10 cellular contexts compared by ENCODE assay signal in the genomic region with DNA sequence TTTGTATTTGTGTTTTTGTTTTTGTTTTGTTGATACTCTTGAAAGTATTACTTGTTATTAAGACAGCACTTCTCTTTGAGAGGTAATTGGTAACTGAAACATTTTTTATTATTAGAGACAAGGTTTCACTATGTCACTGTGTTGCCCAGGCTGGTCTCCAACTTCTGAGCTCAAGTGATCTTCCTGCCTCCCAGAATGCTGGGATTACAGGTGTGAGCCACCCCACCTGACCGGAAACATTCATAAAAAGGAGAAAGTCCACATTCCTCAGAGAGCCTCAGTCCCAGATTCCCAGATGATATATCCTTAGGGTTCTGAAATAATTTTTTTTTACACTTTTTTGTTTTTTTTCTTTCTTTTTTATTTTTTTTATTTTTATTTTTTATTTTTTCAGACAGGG. TPM values are rescaled to one million over a fixed set of nuclear protein-coding genes. Genes with fewer than 3 reads are reported as not detected.
A peak's percentile ranks its signal among the peaks of the same experiment; 100 is the strongest.
DNase-seq lines count a peak whose midpoint lies in the region; ATAC-seq, FAIRE-seq and TF ChIP-seq lines count a peak whose summit lies in the region.
"Had no signal": no experiment of that assay in that cellular context is flagged by ENCODE, and none has a peak within 500 bp of the region (broad histone marks: within the 10 kb centered on the region; RNA-seq: fewer than 3 reads in every experiment).

No MANE protein-coding gene starts in this region.

- TF ChIP-seq CTCF in DOHH2 (IDR thresholded peaks at IDR 0.05; ENCODE audit: low read depth, low read length, poor library complexity, severe bottlenecking) (no peak), OCI-LY1 (IDR thresholded peaks at IDR 0.05; ENCODE audit: low read length) (no peak), sigmoid colon (IDR thresholded peaks at IDR 0.05) (no peak), pancreas (IDR thresholded peaks at IDR 0.05) (no peak)

- H3K9me2 ChIP-seq in DOHH2 (replicated peaks; ENCODE audit: control insufficient read depth, low read length): no peaks in the 10 kb centered on the region
- no peaks in the 10 kb centered on the region for H3K9me2 ChIP-seq in OCI-LY1 (ENCODE audit: low read depth, low read length)

- peak overlapping the region; percentile 12 for H3K4me2 ChIP-seq in DOHH2 (ENCODE audit: low read length)
- H3K4me2 ChIP-seq in OCI-LY1 (ENCODE audit: low read length): peak overlapping the region; percentile 54

- TF ChIP-seq POLR2A in sigmoid colon (IDR thresholded peaks at IDR 0.05): no peak

- H3K79me2 ChIP-seq in DOHH2 (ENCODE audit: control insufficient read depth, low read length) (peaks cover 73% of the 10 kb centered on the region), OCI-LY1 (ENCODE audit: insufficient read depth, low read length) (peaks cover 48% of the 10 kb centered on the region)

- peak overlapping the region; percentile 61 for H3K4me3 Mint-ChIP-seq in memory B cell

- no peak overlapping the region for H3K27ac Mint-ChIP-seq in memory B cell

- H2AFZ ChIP-seq in OCI-LY1 (ENCODE audit: low read length): no peak overlapping the region

- H3K9me3 ChIP-seq in DOHH2 (ENCODE audit: control insufficient read depth, insufficient read depth, low read length) (no peaks in the 10 kb centered on the region), OCI-LY1 (ENCODE audit: low read length) (no peaks in the 10 kb centered on the region), sigmoid colon (no peaks in the 10 kb centered on the region), pancreas (no peaks in the 10 kb centered on the region)

- no peak for DNase-seq in memory B cell (ENCODE audit: low spot score in 2 of 2)
- DNase-seq in GM19239 (ENCODE audit: insufficient read length, low spot score): no peak
- no peak for DNase-seq in sigmoid colon
- DNase-seq in pancreas: no peak
- DNase-seq: NCI-H2029; occipital lobe; stimulated activated CD4-positive, alpha-beta T cell treated with anti-CD3 and anti-CD28 coated beads, Interleukin-1b, Interleukin-23, amount 100 ng/mL, for 48 hours; T1000 had no signal

- no peaks in the 10 kb centered on the region for H3K9me3 Mint-ChIP-seq in memory B cell

- peaks cover 32% of the 10 kb centered on the region for H3K4me1 Mint-ChIP-seq in memory B cell

- H3F3A ChIP-seq in DOHH2 (ENCODE audit: control insufficient read depth, insufficient read depth) (peaks cover 13% of the 10 kb centered on the region), OCI-LY1 (ENCODE audit: insufficient read depth, low read length) (no peaks in the 10 kb centered on the region)

- ATAC-seq in memory B cell (ENCODE audit: low read depth) (no peak), pancreas (no peak)

- H3K36me3 Mint-ChIP-seq in memory B cell: peaks cover 1% of the 10 kb centered on the region

- H3K27ac ChIP-seq in DOHH2 (ENCODE audit: low read depth, low read length): no peak overlapping the region
- peak overlapping the region; percentile 37 for H3K27ac ChIP-seq in OCI-LY1 (ENCODE audit: low read depth, low read length, poor library complexity, severe bottlenecking)
- H3K27ac ChIP-seq in sigmoid colon: peak overlapping the region in 1 of 4 donors; percentile 31
- no peak overlapping the region for H3K27ac ChIP-seq in pancreas

- intact Hi-C loops in sigmoid colon (cut with DNase I) (no loop called here), pancreas (cut with DNase I) (no loop called here)

- H3K36me3 ChIP-seq in DOHH2 (ENCODE audit: control insufficient read depth, low read length) (peaks cover 13% of the 10 kb centered on the region), OCI-LY1 (ENCODE audit: insufficient read depth, low read length) (no peaks in the 10 kb centered on the region), sigmoid colon (no peaks in the 10 kb centered on the region), pancreas (no peaks in the 10 kb centered on the region)

- H3K4me3 ChIP-seq in DOHH2 (ENCODE audit: low read length) (no peak overlapping the region), OCI-LY1 (ENCODE audit: low read depth, low read length, poor library complexity, severe bottlenecking) (peak overlapping the region; percentile 25), sigmoid colon (no peak overlapping the region), pancreas (no peak overlapping the region)

- H3K4me1 ChIP-seq in DOHH2 (ENCODE audit: control insufficient read depth, low read length) (peaks cover 63% of the 10 kb centered on the region), OCI-LY1 (ENCODE audit: insufficient read depth, low read length, severe bottlenecking) (peaks cover 59% of the 10 kb centered on the region), sigmoid colon (peaks cover 0 to 71% (median 55%) of the 10 kb centered on the region in 4 donors), pancreas (peaks cover 0 to 22% (median 0%) of the 10 kb centered on the region in 3 donors)

- H4K20me1 ChIP-seq in DOHH2 (ENCODE audit: control insufficient read depth, insufficient read depth, low read depth, low read length) (no peaks in the 10 kb centered on the region), OCI-LY1 (ENCODE audit: insufficient read depth, low read length) (no peaks in the 10 kb centered on the region)

- FAIRE-seq in GM19239 (lab: Jason Lieb, UNC): no peak
- no peak for FAIRE-seq in pancreas (lab: Jason Lieb, UNC)

- 13 to 72% methylated on average over 1 of the region's 1 CpG for WGBS in sigmoid colon, 2 donors
- WGBS in pancreas, 2 donors: 95 to 96% methylated on average over 1 of the region's 1 CpG

- peak overlapping the region; percentile 29; the same call in 1 of the 2 replicates for H3K9ac ChIP-seq in OCI-LY1 (ENCODE audit: low read length)

- no peaks in the 10 kb centered on the region for H3K27me3 ChIP-seq in DOHH2 (ENCODE audit: control insufficient read depth, low read length)
- no peaks in the 10 kb centered on the region for H3K27me3 ChIP-seq in OCI-LY1 (ENCODE audit: insufficient read depth, low read length)
- H3K27me3 ChIP-seq in sigmoid colon: no peaks in the 10 kb centered on the region
- no peaks in the 10 kb centered on the region for H3K27me3 ChIP-seq in pancreas

- no peak for TF ChIP-seq EP300 in sigmoid colon (IDR thresholded peaks at IDR 0.05)

- no peaks in the 10 kb centered on the region for H3K27me3 Mint-ChIP-seq in memory B cell

RNA-seq across cellular contexts. Expression of a gene that starts 2.7 kb away (rescaled TPM):
- total RNA-seq in sigmoid colon (10 to 100 TPM; 18.1 to 24.9 (median 20.8) TPM), pancreas (10 to 100 TPM; 13.0 to 24.7 (median 16.0) TPM)
- polyA plus RNA-seq in sigmoid colon (10 to 100 TPM; 21.6 to 51.8 (median 29.4) TPM), pancreas (10 to 100 TPM; 16.6 to 21.1 TPM)

RNA-seq across cellular contexts. Expression of a gene that starts 25.8 kb away (rescaled TPM):
- total RNA-seq in sigmoid colon (1 to 10 TPM in 2 of 4 donors, under 1 TPM in 1, not detected in 1; 0.99 to 2.1 (median 2.0) TPM), pancreas (under 1 TPM in 5 of 6 donors, not detected in 1; 0.47 to 1.00 (median 0.75) TPM)
- polyA plus RNA-seq in sigmoid colon (1 to 10 TPM in 2 of 3 donors, under 1 TPM in 1; 0.92 to 3.3 (median 1.2) TPM), pancreas (under 1 TPM; 0.31 to 0.99 TPM)

RNA-seq across cellular contexts. Expression of a gene that starts 38.0 kb away (rescaled TPM):
- 10 to 100 TPM; 14.1 to 35.3 (median 28.9) TPM for total RNA-seq in sigmoid colon
- 10 to 100 TPM; 10.8 to 21.8 (median 15.3) TPM for polyA plus RNA-seq in sigmoid colon
- total RNA-seq in pancreas: 10 to 100 TPM; 13.6 to 22.6 (median 18.7) TPM
- 10 to 100 TPM; 19.3 to 32.3 TPM for polyA plus RNA-seq in pancreas

RNA-seq across cellular contexts. Expression of a gene that starts 54.4 kb away (rescaled TPM):
- 10 to 100 TPM; 26.5 to 36.0 (median 28.3) TPM for total RNA-seq in sigmoid colon
- 10 to 100 TPM; 19.4 to 61.3 (median 21.0) TPM for polyA plus RNA-seq in sigmoid colon
- total RNA-seq in pancreas: 10 to 100 TPM; 41.4 to 67.9 (median 47.3) TPM
- polyA plus RNA-seq in pancreas: 10 to 100 TPM; 58.0 to 66.0 TPM

RNA-seq across cellular contexts. Expression of a gene that starts 54.6 kb away (rescaled TPM):
- 10 to 100 TPM; 18.8 to 28.5 (median 26.0) TPM for total RNA-seq in sigmoid colon
- polyA plus RNA-seq in sigmoid colon: 10 to 100 TPM in 2 of 3 donors, 1 to 10 TPM in 1; 9.6 to 22.6 (median 15.5) TPM
- 10 to 100 TPM in 5 of 6 donors, 1 to 10 TPM in 1; 7.9 to 11.6 (median 10.3) TPM for total RNA-seq in pancreas
- polyA plus RNA-seq in pancreas: 1 to 10 TPM; 7.8 to 9.8 TPM
